13 cellular contexts compared by ENCODE assay signal in genomic region chrY:20740609-20741008, GRCh38. TPM values are rescaled to one million over a fixed set of nuclear protein-coding genes. Genes with fewer than 3 reads are reported as not detected.
A peak's percentile ranks its signal among the peaks of the same experiment; 100 is the strongest.
DNase-seq lines count a peak whose midpoint lies in the region; ATAC-seq and TF ChIP-seq lines count a peak whose summit lies in the region.
"Had no signal": no experiment of that assay in that cellular context is flagged by ENCODE, and none has a peak within 500 bp of the region (broad histone marks: within the 10 kb centered on the region; RNA-seq: fewer than 3 reads in every experiment).

No MANE protein-coding gene starts in this region.

- H3K9me3 Mint-ChIP-seq in glutamatergic neuron (ENCODE audit: unreplicated experiment) = no peaks in the 10 kb centered on the region
- H3K9me3 Mint-ChIP-seq: activated T-cell treated with anti-CD3 and anti-CD28 coated beads, Interleukin-2, amount 50 U/mL, for 72 hours; CD14-positive monocyte; central memory CD8-positive, alpha-beta T cell had no signal

- peaks cover 47% of the 10 kb centered on the region for H3K4me1 ChIP-seq in OCI-LY1 (ENCODE audit: insufficient read depth, low read length, severe bottlenecking)
- H3K4me1 ChIP-seq in upper lobe of right lung = no peaks in the 10 kb centered on the region

- H3K4me1 Mint-ChIP-seq in glutamatergic neuron (ENCODE audit: low read depth, unreplicated experiment) = peaks cover 1% of the 10 kb centered on the region

- peaks cover 2% of the 10 kb centered on the region for H3K27me3 Mint-ChIP-seq in glutamatergic neuron (ENCODE audit: unreplicated experiment)
- H3K27me3 Mint-ChIP-seq: central memory CD8-positive, alpha-beta T cell had no signal

- H3K27me3 ChIP-seq in OCI-LY1 (ENCODE audit: insufficient read depth, low read length) (no peaks in the 10 kb centered on the region), upper lobe of right lung (no peaks in the 10 kb centered on the region)

- no peaks in the 10 kb centered on the region for H3K36me3 Mint-ChIP-seq in glutamatergic neuron (ENCODE audit: unreplicated experiment)
- H3K36me3 Mint-ChIP-seq: CD14-positive monocyte had no signal

- H3K79me2 ChIP-seq in OCI-LY1 (ENCODE audit: insufficient read depth, low read length) = no peaks in the 10 kb centered on the region

- H3K9me3 ChIP-seq in OCI-LY1 (ENCODE audit: low read length) (no peaks in the 10 kb centered on the region), upper lobe of right lung (no peaks in the 10 kb centered on the region)

- H3K4me3 Mint-ChIP-seq in glutamatergic neuron (ENCODE audit: unreplicated experiment) = no peak overlapping the region
- H3K4me3 Mint-ChIP-seq: activated T-cell treated with anti-CD3 and anti-CD28 coated beads, Interleukin-2, amount 50 U/mL, for 72 hours; CD14-positive monocyte; central memory CD8-positive, alpha-beta T cell had no signal

- H3K36me3 ChIP-seq in OCI-LY1 (ENCODE audit: insufficient read depth, low read length) (no peaks in the 10 kb centered on the region), upper lobe of right lung (no peaks in the 10 kb centered on the region)

- H3K4me3 ChIP-seq in OCI-LY1 (ENCODE audit: low read depth, low read length, poor library complexity, severe bottlenecking) (no peak overlapping the region), upper lobe of right lung (no peak overlapping the region)

- DNase-seq in stimulated activated CD4-positive, alpha-beta T cell treated with anti-CD3 and anti-CD28 coated beads, Interleukin-15, amount 100 ng/mL, for 24 hours = peak; percentile 22
- DNase-seq in stimulated activated CD4-positive, alpha-beta T cell treated with anti-CD3 and anti-CD28 coated beads, Interleukin-1b, Interleukin-23, amount 100 ng/mL, for 48 hours = no peak
- DNase-seq in glutamatergic neuron (peak; percentile 39), upper lobe of right lung (no peak), NCI-H1417 treated with DMSO at 0.1 percent for 48 hours (lab: John Stamatoyannopoulos, UW) (no peak)
- no peak for DNase-seq in effector CD8-positive, alpha-beta T cell (lab: John Stamatoyannopoulos, UW)
- DNase-seq: mesenchymal stem cell, NCI-H510A had no signal

- intact Hi-C loops in upper lobe of right lung (cut with DNase I) = no loop called here

- no peak overlapping the region; the same call in 1 of the 2 replicates for H3K4me2 ChIP-seq in OCI-LY1 (ENCODE audit: low read length)

- TF ChIP-seq CTCF in OCI-LY1 (IDR thresholded peaks at IDR 0.05; ENCODE audit: low read length) (no peak), glutamatergic neuron (IDR thresholded peaks at IDR 0.05; ENCODE audit: partially characterized antibody, unreplicated experiment) (no peak), upper lobe of right lung (IDR thresholded peaks at IDR 0.05) (peak; percentile 39)

- H3K27ac ChIP-seq in OCI-LY1 (ENCODE audit: low read depth, low read length, poor library complexity, severe bottlenecking) (peak overlapping the region; percentile 96), upper lobe of right lung (no peak overlapping the region)

- no peaks in the 10 kb centered on the region for H4K20me1 ChIP-seq in OCI-LY1 (ENCODE audit: insufficient read depth, low read length)

- H2AFZ ChIP-seq in OCI-LY1 (ENCODE audit: low read length) = no peak overlapping the region

- H3K9ac ChIP-seq in OCI-LY1 (ENCODE audit: low read length) = no peak overlapping the region; the same call in 1 of the 2 replicates

- no peaks in the 10 kb centered on the region for H3K9me2 ChIP-seq in OCI-LY1 (ENCODE audit: low read depth, low read length)

- no peaks in the 10 kb centered on the region for H3F3A ChIP-seq in OCI-LY1 (ENCODE audit: insufficient read depth, low read length)

- H3K27ac Mint-ChIP-seq in glutamatergic neuron (ENCODE audit: unreplicated experiment) = no peak overlapping the region
- H3K27ac Mint-ChIP-seq: activated T-cell treated with anti-CD3 and anti-CD28 coated beads, Interleukin-2, amount 50 U/mL, for 72 hours; CD14-positive monocyte had no signal

- ATAC-seq in upper lobe of right lung = peak; percentile 27
- no peak for ATAC-seq in GM18517 (IDR thresholded peaks at IDR 0.05; ENCODE audit: unreplicated experiment)
- ATAC-seq: activated T-cell treated with anti-CD3 and anti-CD28 coated beads, Interleukin-2, amount 50 U/mL, for 72 hours had no signal

RNA-seq across cellular contexts. Expression of gene RPS4Y2, which starts 15.3 kb away (rescaled TPM):
- total RNA-seq in glutamatergic neuron (ENCODE audit: unreplicated experiment) (not detected), upper lobe of right lung (not detected)
- total RNA-seq: activated T-cell treated with anti-CD3 and anti-CD28 coated beads, Interleukin-2, amount 50 U/mL, for 72 hours had no signal

Comparison
In these comparisons a context has a peak if more than half of its experiments do, and no peak if none do; other contexts are left out.
1. DNase-seq: peak in stimulated activated CD4-positive, alpha-beta T cell treated with anti-CD3 and anti-CD28 coated beads, Interleukin-15, amount 100 ng/mL, for 24 hours (single experiment) and glutamatergic neuron (single experiment); none in stimulated activated CD4-positive, alpha-beta T cell treated with anti-CD3 and anti-CD28 coated beads, Interleukin-1b, Interleukin-23, amount 100 ng/mL, for 48 hours (single experiment), upper lobe of right lung (single experiment), effector CD8-positive, alpha-beta T cell (single experiment) and NCI-H1417 treated with DMSO at 0.1 percent for 48 hours (single experiment).